Comparison of ENCODE assay signal across 25 cellular contexts in genomic region chr14:105132921-105133320, GRCh38. TPM values are rescaled to one million over a fixed set of nuclear protein-coding genes. Genes with fewer than 3 reads are reported as not detected.
DNase-seq lines count a peak whose midpoint lies in the region; ATAC-seq and TF ChIP-seq lines count a peak whose summit lies in the region.
"Had no signal": no experiment of that assay in that cellular context is flagged by ENCODE, and none has a peak within 500 bp of the region (broad histone marks: within the 10 kb centered on the region; RNA-seq: fewer than 3 reads in every experiment).

No MANE protein-coding gene starts in this region.

- intact Hi-C loops in CD8-positive, alpha-beta T cell (cut with DNase I, micrococcal nuclease) = no loop called here

- H3K27me3 ChIP-seq in Loucy (ENCODE audit: insufficient read depth, low read length, poor library complexity, severe bottlenecking) (no peaks in the 10 kb centered on the region), H7 (ENCODE audit: control insufficient read depth, insufficient read depth, low read length) (no peaks in the 10 kb centered on the region)
- no peaks in the 10 kb centered on the region for H3K27me3 ChIP-seq in CD8-positive, alpha-beta T cell (ENCODE audit: insufficient read depth, low read length)
- H3K27me3 ChIP-seq: BLaER1 treated with 17β-estradiol and CSF1 and Interleukin-3, amounts not matched to agents 10 nM and 100 nM had no signal

- H3F3A ChIP-seq in Loucy (ENCODE audit: low read depth) = no peaks in the 10 kb centered on the region

- no peaks in the 10 kb centered on the region for H4K20me1 ChIP-seq in Loucy (ENCODE audit: insufficient read depth, low read length, poor library complexity, severe bottlenecking)
- H4K20me1 ChIP-seq: BLaER1 treated with 17β-estradiol and CSF1 and Interleukin-3, amounts not matched to agents 10 nM and 100 nM had no signal

- POLR2A ChIA-PET in CD8-positive, alpha-beta T cell (lab: Charles Lee) = no interaction called here

- H3K36me3 ChIP-seq in Loucy (ENCODE audit: insufficient read depth, low read length) (no peaks in the 10 kb centered on the region), H7 (replicated peaks; ENCODE audit: control insufficient read depth, insufficient read depth, low read length) (no peaks in the 10 kb centered on the region)
- H3K36me3 ChIP-seq in CD8-positive, alpha-beta T cell (ENCODE audit: insufficient read depth, low read length) = no peaks in the 10 kb centered on the region
- H3K36me3 ChIP-seq: BE2C had no signal

- H3K9ac ChIP-seq in Loucy (ENCODE audit: low read depth, low read length, poor library complexity, severe bottlenecking) = peak overlapping the region; percentile 7
- H3K9ac ChIP-seq: BLaER1 treated with 17β-estradiol and CSF1 and Interleukin-3, amounts not matched to agents 10 nM and 100 nM had no signal

- H3K27ac Mint-ChIP-seq in progenitor cell of endocrine pancreas = peak overlapping the region; percentile 62
- no peak overlapping the region for H3K27ac Mint-ChIP-seq in CD8-positive, alpha-beta T cell
- H3K27ac Mint-ChIP-seq: CD4-positive, alpha-beta T cell; CD8-positive, alpha-beta memory T cell had no signal

- peak; percentile 3 for DNase-seq in activated effector memory CD4-positive, alpha-beta T cell treated with anti-CD3 and anti-CD28 coated beads, Interleukin-2, amount 50 U/mL, for 16 hours
- no peak for DNase-seq in activated effector memory CD4-positive, alpha-beta T cell treated with Interleukin-2 at 50 U/mL for 16 hours
- DNase-seq in ecto neural progenitor cell (ENCODE audit: low spot score) = peak; percentile 25
- DNase-seq in progenitor cell of endocrine pancreas (ENCODE audit: low spot score, unreplicated experiment) = no peak
- DNase-seq in CD8-positive, alpha-beta T cell = no peak
- no peak for DNase-seq in H7
- DNase-seq in stimulated activated CD8-positive, alpha-beta memory T cell treated with anti-CD3 and anti-CD28 coated beads, Interleukin-4, amount 100 ng/mL, for 48 hours = no peak
- DNase-seq: AML-193; BE2C; CD4-positive, alpha-beta T cell; CD8-positive, alpha-beta memory T cell; COR-L47; DMS 273 treated with DMSO at 0.1 percent for 48 hours; DMS153; DMS53; DMS79; DND-41; EL; GDM1 had no signal

- H3K4me3 Mint-ChIP-seq in progenitor cell of endocrine pancreas (ENCODE audit: low read depth) = no peak overlapping the region
- no peak overlapping the region for H3K4me3 Mint-ChIP-seq in CD8-positive, alpha-beta T cell
- H3K4me3 Mint-ChIP-seq: CD4-positive, alpha-beta T cell; CD8-positive, alpha-beta memory T cell had no signal

- H2AFZ ChIP-seq in Loucy (ENCODE audit: low read length) = peak overlapping the region; percentile 75

- no peak overlapping the region for H3K27ac ChIP-seq in CD8-positive, alpha-beta T cell (ENCODE audit: low read depth, low read length)
- H3K27ac ChIP-seq: 22Rv1; A549; BLaER1 treated with 17β-estradiol and CSF1 and Interleukin-3, amounts not matched to agents 10 nM and 100 nM; C4-2B had no signal

- no peaks in the 10 kb centered on the region for H3K79me2 ChIP-seq in Loucy (ENCODE audit: insufficient read depth, low read length)

- no peak for TF ChIP-seq CTCF in Loucy (conservative IDR thresholded peaks at IDR 0.05; ENCODE audit: low read length)
- no peak for TF ChIP-seq CTCF in progenitor cell of endocrine pancreas (IDR thresholded peaks at IDR 0.05; ENCODE audit: unreplicated experiment)
- no peak for TF ChIP-seq CTCF in CD8-positive, alpha-beta T cell (IDR thresholded peaks at IDR 0.05)

- no peak for ATAC-seq in CD8-positive, alpha-beta T cell
- ATAC-seq: A549, GM12878 had no signal

- peaks cover 3% of the 10 kb centered on the region for H3K36me3 Mint-ChIP-seq in progenitor cell of endocrine pancreas (ENCODE audit: insufficient read depth)
- H3K36me3 Mint-ChIP-seq in CD8-positive, alpha-beta T cell = no peaks in the 10 kb centered on the region

- H3K9me2 ChIP-seq in Loucy (replicated peaks; ENCODE audit: low read depth, low read length) = no peaks in the 10 kb centered on the region

- peaks cover 6% of the 10 kb centered on the region; the same call in 1 of the 2 replicates for H3K9me3 ChIP-seq in Loucy (ENCODE audit: insufficient read depth, low read depth, low read length)
- H3K9me3 ChIP-seq in CD8-positive, alpha-beta T cell (ENCODE audit: low read length) = no peaks in the 10 kb centered on the region
- H3K9me3 ChIP-seq: A549, BE2C had no signal

- CTCF ChIA-PET in CD8-positive, alpha-beta T cell (lab: Charles Lee) = no interaction called here

- no peaks in the 10 kb centered on the region for H3K27me3 Mint-ChIP-seq in progenitor cell of endocrine pancreas
- H3K27me3 Mint-ChIP-seq in CD8-positive, alpha-beta T cell (ENCODE audit: low read depth) = peaks cover 14% of the 10 kb centered on the region

- peaks cover 7% of the 10 kb centered on the region for H3K9me3 Mint-ChIP-seq in progenitor cell of endocrine pancreas (ENCODE audit: low read depth)
- H3K9me3 Mint-ChIP-seq in CD8-positive, alpha-beta T cell = peaks cover 8% of the 10 kb centered on the region

- H3K4me2 ChIP-seq in Loucy (ENCODE audit: low read depth, low read length, poor library complexity, severe bottlenecking) = peak overlapping the region; percentile 34
- H3K4me2 ChIP-seq: A549 had no signal

- H3K4me1 ChIP-seq in Loucy (ENCODE audit: insufficient read depth, low read length, poor library complexity, severe bottlenecking) = peaks cover 8% of the 10 kb centered on the region
- H3K4me1 ChIP-seq in CD8-positive, alpha-beta T cell (ENCODE audit: insufficient read depth, low read length) = no peaks in the 10 kb centered on the region
- H3K4me1 ChIP-seq: A549, BE2C had no signal

- H3K4me1 Mint-ChIP-seq in progenitor cell of endocrine pancreas (ENCODE audit: low read depth) = peaks cover 7% of the 10 kb centered on the region
- no peaks in the 10 kb centered on the region for H3K4me1 Mint-ChIP-seq in CD8-positive, alpha-beta T cell (ENCODE audit: low read depth)
- H3K4me1 Mint-ChIP-seq: CD8-positive, alpha-beta memory T cell had no signal

- H3K4me3 ChIP-seq in Loucy (ENCODE audit: low read length, poor library complexity, severe bottlenecking) (no peak overlapping the region), H7 (ENCODE audit: insufficient read depth, low read depth, low read length) (no peak overlapping the region)
- no peak overlapping the region for H3K4me3 ChIP-seq in CD8-positive, alpha-beta T cell (ENCODE audit: low read depth, low read length)
- H3K4me3 ChIP-seq: A549; BLaER1 treated with 17β-estradiol and CSF1 and Interleukin-3, amounts not matched to agents 10 nM and 100 nM; GM12878 had no signal

RNA-seq across cellular contexts. Expression of gene JAG2, which starts 35.7 kb away (rescaled TPM):
- 3.8 and 8.5 TPM in 2 replicates for total RNA-seq in progenitor cell of endocrine pancreas
- under 1 TPM; 0.72 to 0.84 TPM for total RNA-seq in CD8-positive, alpha-beta T cell
- total RNA-seq in H7 (2014; rRNA removed; shearing (Covaris generic)) = 13.0 and 17.9 TPM in 2 replicates

RNA-seq across cellular contexts. Expression of gene NUDT14, which starts 48.2 kb away (rescaled TPM):
- total RNA-seq in progenitor cell of endocrine pancreas = 66.6 and 68.5 TPM in 2 replicates
- total RNA-seq in CD8-positive, alpha-beta T cell = 1 to 10 TPM; 5.7 to 6.2 TPM
- total RNA-seq in H7 (2014; rRNA removed; shearing (Covaris generic)) = 30.4 and 33.6 TPM in 2 replicates

Comparison
In these comparisons a context has a peak if more than half of its experiments do, and no peak if none do; other contexts are left out.
1. DNase-seq: peak in activated effector memory CD4-positive, alpha-beta T cell treated with anti-CD3 and anti-CD28 coated beads, Interleukin-2, amount 50 U/mL, for 16 hours (single experiment) and ecto neural progenitor cell (single experiment); none in activated effector memory CD4-positive, alpha-beta T cell treated with Interleukin-2 at 50 U/mL for 16 hours (single experiment), progenitor cell of endocrine pancreas (single experiment), CD8-positive, alpha-beta T cell (0 of 7), H7 (single experiment) and stimulated activated CD8-positive, alpha-beta memory T cell treated with anti-CD3 and anti-CD28 coated beads, Interleukin-4, amount 100 ng/mL, for 48 hours (single experiment).